In the genomic region with DNA sequence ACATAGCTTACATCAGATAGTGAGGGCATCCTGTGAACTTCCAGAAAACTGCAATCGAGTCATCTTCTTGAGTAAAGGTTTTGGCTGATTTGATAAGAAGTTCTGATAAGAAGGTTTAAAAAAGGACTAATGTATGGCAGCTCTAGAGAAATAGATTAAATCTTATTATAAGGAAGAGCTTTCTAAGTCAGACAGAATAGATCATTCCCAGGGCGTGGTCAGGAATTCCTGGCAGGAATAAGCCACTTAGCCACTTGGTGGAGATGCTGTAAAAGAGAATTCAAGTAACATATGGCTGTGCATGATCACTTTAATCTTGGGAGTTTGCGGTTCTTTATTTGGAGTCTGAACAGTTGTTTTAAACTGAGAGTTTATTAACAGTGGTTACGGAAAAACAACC, we compare ENCODE assay signal across 17 cellular contexts. TPM values are rescaled to one million over a fixed set of nuclear protein-coding genes. Genes with fewer than 3 reads are reported as not detected.
A peak's percentile ranks its signal among the peaks of the same experiment; 100 is the strongest.
DNase-seq lines count a peak whose midpoint lies in the region; ATAC-seq and TF ChIP-seq lines count a peak whose summit lies in the region.
"Had no signal": no experiment of that assay in that cellular context is flagged by ENCODE, and none has a peak within 500 bp of the region (broad histone marks: within the 10 kb centered on the region; RNA-seq: fewer than 3 reads in every experiment).

No MANE protein-coding gene starts in this region.

- no peaks in the 10 kb centered on the region for H3K79me2 ChIP-seq in GM23248 (ENCODE audit: insufficient read depth)

- in situ Hi-C loops in GM23248 (cut with MboI) (loop anchor here (25.0 kb wide), 1 partner anchor 243 kb away; a partner anchor contains a TSS), brain microvascular endothelial cell (cut with HindIII; ENCODE audit: low pct_ligation_motif_present, low sequenced_read_pairs) (no loop called here)

- H3K4me3 ChIP-seq in GM23248 (no peak overlapping the region), brain microvascular endothelial cell (ENCODE audit: low read depth, low read length) (no peak overlapping the region), uterus (no peak overlapping the region)

- H4K20me1 ChIP-seq in GM23248 (ENCODE audit: insufficient read depth) = no peaks in the 10 kb centered on the region

- H3K36me3 Mint-ChIP-seq in nephron (ENCODE audit: low read depth) = no peaks in the 10 kb centered on the region
- H3K36me3 Mint-ChIP-seq: activated naive CD8-positive, alpha-beta T cell; CD4-positive, CD25-positive, alpha-beta regulatory T cell; natural killer cell treated with Interleukin-12 subunit alpha and Interleukin-12 subunit beta and Interleukin-15 and Interleukin-18, amount 100 ng/mL, for 72 hours; stimulated activated memory B cell treated with anti-CD40 and anti-IgM and Interleukin-4, amounts not matched to agents 10 μg/mL and 1 μg/mL and 100 μg/mL, for 72 hours had no signal

- DNase-seq in GM23248 (peak; percentile 30), NCI-H2227 (lab: John Stamatoyannopoulos, UW; ENCODE audit: unreplicated experiment) (peak; percentile 3), brain microvascular endothelial cell (no peak), uterus (no peak), mucosa of gallbladder (ENCODE audit: low spot score) (no peak)
- DNase-seq: CD4-positive, CD25-positive, alpha-beta regulatory T cell; H7; NCI-H2081 treated with DMSO at 0.1 percent for 48 hours; stimulated activated CD4-positive, alpha-beta T cell treated with anti-CD3 and anti-CD28 coated beads, Interleukin-4, amount 100 ng/mL, for 24 hours had no signal

- intact Hi-C loops in uterus (cut with DNase I; ENCODE audit: low total_unique reads) = no loop called here

- peaks cover 31% of the 10 kb centered on the region for H3K4me1 Mint-ChIP-seq in nephron
- H3K4me1 Mint-ChIP-seq: CD4-positive, CD25-positive, alpha-beta regulatory T cell; central memory CD8-positive, alpha-beta T cell; stimulated activated memory B cell treated with anti-CD40 and anti-IgM and Interleukin-4, amounts not matched to agents 10 μg/mL and 1 μg/mL and 100 μg/mL, for 72 hours had no signal

- H3K4me3 Mint-ChIP-seq in nephron = no peak overlapping the region
- H3K4me3 Mint-ChIP-seq: activated naive CD8-positive, alpha-beta T cell; CD4-positive, CD25-positive, alpha-beta regulatory T cell; central memory CD8-positive, alpha-beta T cell; natural killer cell treated with Interleukin-12 subunit alpha and Interleukin-12 subunit beta and Interleukin-15 and Interleukin-18, amount 100 ng/mL, for 72 hours; stimulated activated memory B cell treated with anti-CD40 and anti-IgM and Interleukin-4, amounts not matched to agents 10 μg/mL and 1 μg/mL and 100 μg/mL, for 72 hours had no signal

- peaks cover 21% of the 10 kb centered on the region for H3F3A ChIP-seq in GM23248 (ENCODE audit: insufficient read depth)

- no peak for ATAC-seq in GM19467 (IDR thresholded peaks at IDR 0.05; ENCODE audit: unreplicated experiment)
- ATAC-seq: activated CD4-positive, CD25-positive, alpha-beta regulatory T cell treated with anti-CD3 and anti-CD28 coated beads, Interleukin-2, amount 50 U/mL, for 24 hours; left lobe of liver; natural killer cell treated with Interleukin-12 subunit alpha and Interleukin-12 subunit beta and Interleukin-15 and Interleukin-18, amount 100 ng/mL, for 72 hours; stimulated activated memory B cell treated with anti-CD40 and anti-IgM and Interleukin-4, amounts not matched to agents 10 μg/mL and 1 μg/mL and 100 μg/mL, for 72 hours had no signal

- WGBS in GM23248 (ENCODE audit: low coverage in 1 of 2, low lambda C conversion rate in 2 of 2, missing lambda C conversion rate in 2 of 2), 2 experiments = 51 to 56% methylated on average over 4 of the region's 4 CpGs

- no peak for TF ChIP-seq POLR2A in uterus (IDR thresholded peaks at IDR 0.05)

- peaks cover 4% of the 10 kb centered on the region for H3K27me3 Mint-ChIP-seq in nephron (ENCODE audit: low read depth)

- no peaks in the 10 kb centered on the region for H3K9me3 ChIP-seq in GM23248 (ENCODE audit: low read depth)
- no peaks in the 10 kb centered on the region for H3K9me3 ChIP-seq in uterus

- TF ChIP-seq CTCF in brain microvascular endothelial cell (IDR thresholded peaks at IDR 0.05; ENCODE audit: low read depth, low read length, missing control alignments) = peak; percentile 13
- no peak for TF ChIP-seq CTCF in nephron (IDR thresholded peaks at IDR 0.05; ENCODE audit: unreplicated experiment in 3 of 3)
- TF ChIP-seq CTCF in uterus (IDR thresholded peaks at IDR 0.05) = no peak

- H3K27me3 ChIP-seq in GM23248 (replicated peaks; ENCODE audit: insufficient read depth) = no peaks in the 10 kb centered on the region
- H3K27me3 ChIP-seq in brain microvascular endothelial cell (replicated peaks) = no peaks in the 10 kb centered on the region
- no peaks in the 10 kb centered on the region for H3K27me3 ChIP-seq in uterus

- no peak overlapping the region for H3K27ac ChIP-seq in GM23248
- H3K27ac ChIP-seq in brain microvascular endothelial cell = no peak overlapping the region
- no peak overlapping the region for H3K27ac ChIP-seq in uterus

- H3K4me2 ChIP-seq in GM23248 (ENCODE audit: unreplicated experiment) = no peak overlapping the region

- H3K4me1 ChIP-seq in GM23248 (ENCODE audit: insufficient read depth) (peaks cover 6% of the 10 kb centered on the region; the same call in 1 of the 2 replicates), uterus (no peaks in the 10 kb centered on the region)

- no peak overlapping the region for H2AFZ ChIP-seq in GM23248

- no peaks in the 10 kb centered on the region for H3K9me3 Mint-ChIP-seq in nephron
- H3K9me3 Mint-ChIP-seq: central memory CD8-positive, alpha-beta T cell; natural killer cell treated with Interleukin-12 subunit alpha and Interleukin-12 subunit beta and Interleukin-15 and Interleukin-18, amount 100 ng/mL, for 72 hours had no signal

- no peaks in the 10 kb centered on the region for H3K9me2 ChIP-seq in GM23248 (ENCODE audit: insufficient read depth)

- H3K36me3 ChIP-seq in GM23248 (ENCODE audit: low read depth) = no peaks in the 10 kb centered on the region
- H3K36me3 ChIP-seq in brain microvascular endothelial cell (replicated peaks) = no peaks in the 10 kb centered on the region
- H3K36me3 ChIP-seq in uterus = no peaks in the 10 kb centered on the region

- H3K9ac ChIP-seq in GM23248 = no peak overlapping the region

- peak overlapping the region in 2 of 3 experiments; percentile 54 to 61 for H3K27ac Mint-ChIP-seq in nephron
- H3K27ac Mint-ChIP-seq: activated naive CD8-positive, alpha-beta T cell; CD4-positive, CD25-positive, alpha-beta regulatory T cell; natural killer cell treated with Interleukin-12 subunit alpha and Interleukin-12 subunit beta and Interleukin-15 and Interleukin-18, amount 100 ng/mL, for 72 hours; stimulated activated memory B cell treated with anti-CD40 and anti-IgM and Interleukin-4, amounts not matched to agents 10 μg/mL and 1 μg/mL and 100 μg/mL, for 72 hours had no signal

RNA-seq across cellular contexts. Expression of a gene that starts 17.4 kb away (rescaled TPM):
- total RNA-seq in GM23248 (2014; rRNA removed; shearing (Covaris generic)) = 0.76 and 1.7 TPM in 2 replicates
- 0.75 and 0.99 TPM in 2 replicates for polyA plus RNA-seq in GM23248 (2016; fragmentation: Nextera tagmentation; extraction: Ambion mirVana)
- total RNA-seq in uterus = 1 to 10 TPM; 1.4 to 4.1 (median 1.6) TPM
- total RNA-seq in mucosa of gallbladder = 1.2 TPM

RNA-seq across cellular contexts. Expression of a gene that starts 17.6 kb away (rescaled TPM):
- total RNA-seq in GM23248 (2014; rRNA removed; shearing (Covaris generic)) = 29.6 and 52.6 TPM in 2 replicates
- 229 and 236 TPM in 2 replicates for polyA plus RNA-seq in GM23248 (2016; fragmentation: Nextera tagmentation; extraction: Ambion mirVana)
- 10 to 100 TPM; 12.4 to 45.8 (median 27.2) TPM for total RNA-seq in uterus
- 65.5 TPM for total RNA-seq in mucosa of gallbladder

Comparison
In these comparisons a context has a peak if more than half of its experiments do, and no peak if none do; other contexts are left out.
1. DNase-seq: peak in GM23248 (single experiment) and NCI-H2227 (single experiment); none in brain microvascular endothelial cell (single experiment), uterus (0 of 2) and mucosa of gallbladder (single experiment).